25 cellular contexts compared by ENCODE assay signal in genomic region chr1:94907161-94907560, GRCh38.
"Had no signal": no experiment of that assay in that cellular context is flagged by ENCODE, and none has a peak within 500 bp of the region (broad histone marks: within the 10 kb centered on the region; RNA-seq: fewer than 3 reads in every experiment).

No MANE protein-coding gene starts in this region.

- H3K4me3 ChIP-seq: gastroesophageal sphincter, pancreas, right atrium auricular region, suprapubic skin, tibial artery had no signal

- H3K9me3 Mint-ChIP-seq: activated CD4-positive, alpha-beta memory T cell treated with anti-CD3 and anti-CD28 coated beads, Interleukin-2, amount 10 ng/mL, durations not matched to agents 7 days and 5 days; activated CD4-positive, alpha-beta T cell treated with anti-CD3 and anti-CD28 coated beads, Interleukin-2, amount 10 ng/mL, durations not matched to agents 7 days and 5 days; activated naive CD4-positive, alpha-beta T cell treated with anti-CD3 and anti-CD28 coated beads, Interleukin-2, amount 50 U/mL, for 72 hours; activated T-cell treated with anti-CD3 and anti-CD28 coated beads, Interleukin-2, amount 50 U/mL, for 24 hours; central memory CD8-positive, alpha-beta T cell had no signal

- H3K36me3 ChIP-seq: neutrophil, pancreas, suprapubic skin had no signal

- H3K4me1 Mint-ChIP-seq: activated CD4-positive, alpha-beta memory T cell treated with anti-CD3 and anti-CD28 coated beads, Interleukin-2, amount 10 ng/mL, durations not matched to agents 7 days and 5 days; activated CD4-positive, alpha-beta T cell treated with anti-CD3 and anti-CD28 coated beads, Interleukin-2, amount 10 ng/mL, durations not matched to agents 7 days and 5 days; central memory CD8-positive, alpha-beta T cell had no signal

- H3K27ac Mint-ChIP-seq: activated CD4-positive, alpha-beta memory T cell treated with anti-CD3 and anti-CD28 coated beads, Interleukin-2, amount 10 ng/mL, durations not matched to agents 7 days and 5 days; activated CD4-positive, alpha-beta T cell treated with anti-CD3 and anti-CD28 coated beads, Interleukin-2, amount 10 ng/mL, durations not matched to agents 7 days and 5 days; activated naive CD4-positive, alpha-beta T cell treated with anti-CD3 and anti-CD28 coated beads, Interleukin-2, amount 50 U/mL, for 72 hours; activated T-cell treated with anti-CD3 and anti-CD28 coated beads, Interleukin-2, amount 50 U/mL, for 24 hours; nephron progenitor cell had no signal

- H3K36me3 Mint-ChIP-seq: activated naive CD4-positive, alpha-beta T cell treated with anti-CD3 and anti-CD28 coated beads, Interleukin-2, amount 50 U/mL, for 72 hours had no signal

- H3K9me3 ChIP-seq: gastroesophageal sphincter, neutrophil, pancreas, right atrium auricular region, suprapubic skin, tibial artery had no signal

- H3K27ac ChIP-seq: gastroesophageal sphincter, neutrophil, pancreas, right atrium auricular region, suprapubic skin had no signal

- H3K4me3 Mint-ChIP-seq: activated CD4-positive, alpha-beta memory T cell treated with anti-CD3 and anti-CD28 coated beads, Interleukin-2, amount 10 ng/mL, durations not matched to agents 7 days and 5 days; activated CD4-positive, alpha-beta T cell treated with anti-CD3 and anti-CD28 coated beads, Interleukin-2, amount 10 ng/mL, durations not matched to agents 7 days and 5 days; activated T-cell treated with anti-CD3 and anti-CD28 coated beads, Interleukin-2, amount 50 U/mL, for 24 hours; central memory CD8-positive, alpha-beta T cell; nephron progenitor cell had no signal

- H3K27me3 ChIP-seq: gastroesophageal sphincter, neutrophil, pancreas, right atrium auricular region, suprapubic skin, tibial artery had no signal

- DNase-seq: activated CD4-positive, alpha-beta memory T cell treated with anti-CD3 and anti-CD28 coated beads, Interleukin-2, amount 10 ng/mL, durations not matched to agents 7 days and 5 days; activated CD4-positive, alpha-beta T cell treated with anti-CD3 and anti-CD28 coated beads for 1 hour; activated CD4-positive, alpha-beta T cell treated with anti-CD3 and anti-CD28 coated beads, Interleukin-2, amount 10 ng/mL, durations not matched to agents 7 days and 5 days; activated CD8-positive, alpha-beta memory T cell treated with anti-CD3 and anti-CD28 coated beads, Interleukin-2, amount 50 U/mL, for 48 hours; activated gamma-delta T cell; activated T-cell treated with anti-CD3 and anti-CD28 coated beads, Interleukin-2, amount 50 U/mL, for 24 hours; dermis blood vessel endothelial cell; effector CD4-positive, alpha-beta T cell; head of caudate nucleus; hippocampal formation; left cardiac atrium; left ventricle myocardium superior; nephron progenitor cell; pancreas; stimulated activated CD4-positive, alpha-beta T cell treated with anti-CD3 and anti-CD28 coated beads, Interleukin-15, amount 100 ng/mL, for 24 hours; stimulated activated CD4-positive, alpha-beta T cell treated with anti-CD3 and anti-CD28 coated beads, Interleukin-2, amount 100 ng/mL, for 24 hours; stimulated activated naive CD4-positive, alpha-beta T cell; T-helper 2 cell; tibial artery had no signal

- ATAC-seq: activated naive CD4-positive, alpha-beta T cell treated with anti-CD3 and anti-CD28 coated beads, Interleukin-2, amount 50 U/mL, for 72 hours; gastroesophageal sphincter; left cardiac atrium; left ventricle myocardium superior; pancreas had no signal
